ENCODE assay signal across 18 cellular contexts in the genomic region with DNA sequence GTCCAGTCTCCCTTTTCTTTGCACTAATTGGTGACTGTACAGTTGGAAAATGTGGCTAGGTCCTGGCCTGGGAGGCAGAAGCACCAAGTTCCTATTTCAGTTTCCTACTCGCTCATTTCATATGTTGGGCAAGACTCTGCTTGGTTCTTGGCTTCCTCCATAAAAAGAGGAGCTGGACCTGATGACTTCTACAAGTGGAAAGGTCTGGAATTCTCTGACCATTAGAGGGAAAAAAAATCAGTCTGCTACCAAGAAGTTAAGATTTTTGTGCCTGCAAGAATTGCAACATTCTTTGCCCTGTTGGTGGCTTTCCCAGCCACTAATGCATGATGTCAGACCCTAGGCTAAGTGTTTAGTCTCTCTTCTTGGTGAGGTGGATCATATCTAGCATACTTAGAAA.
DNase-seq lines count a peak whose midpoint lies in the region; ATAC-seq and TF ChIP-seq lines count a peak whose summit lies in the region.
"Had no signal": no experiment of that assay in that cellular context is flagged by ENCODE, and none has a peak within 500 bp of the region (broad histone marks: within the 10 kb centered on the region; RNA-seq: fewer than 3 reads in every experiment).

No MANE protein-coding gene starts in this region.

- DNase-seq in BJ (ENCODE audit: low read depth) = peak; percentile 72
- peak; percentile 15 for DNase-seq in M059J (ENCODE audit: low read depth)
- DNase-seq in amniotic epithelial cell (ENCODE audit: low read depth) = peak; percentile 20
- DNase-seq in renal cortical epithelial cell (ENCODE audit: low read depth) = peak; percentile 53
- no peak for DNase-seq in DMS79 (lab: John Stamatoyannopoulos, UW)
- DNase-seq in T-helper 2 cell = no peak
- no peak for DNase-seq in HCEC 1CT
- DNase-seq: activated naive CD8-positive, alpha-beta T cell treated with anti-CD3 and anti-CD28 coated beads for 36 hours; brain microvascular endothelial cell; COR-L47; cortex of kidney; foreskin melanocyte; NCI-H187 treated with DMSO at 0.1 percent for 48 hours; NCI-H345; retina; transverse colon; WERI-Rb-1 had no signal

- TF ChIP-seq CTCF in BJ (IDR thresholded peaks at IDR 0.05; ENCODE audit: insufficient read depth, low read depth, low read length) = no peak

- no peak overlapping the region for H3K4me3 ChIP-seq in BJ (ENCODE audit: low read depth, low read length)
- H3K4me3 ChIP-seq: transverse colon had no signal

- no peaks in the 10 kb centered on the region for H3K36me3 ChIP-seq in BJ (ENCODE audit: control insufficient read depth, insufficient read depth, low read length)
- H3K36me3 ChIP-seq: brain microvascular endothelial cell, transverse colon, WERI-Rb-1 had no signal

- POLR2A ChIA-PET in BJ (lab: Charles Lee) = interaction anchor here (0.6 kb wide), 3 partner anchors 23 to 603 kb away, joined by 3 to 5 read pairs (median 5); no protein-coding TSS in a partner anchor

- CTCF ChIA-PET in BJ (lab: Yijun Ruan, JAX) = interaction anchor here (1.2 kb wide), 1 partner anchor 12 kb away, joined by 4 read pairs; no protein-coding TSS in a partner anchor

- ATAC-seq in HG03432 (IDR thresholded peaks at IDR 0.05; ENCODE audit: unreplicated experiment) = no peak

- no peaks in the 10 kb centered on the region for H3K27me3 ChIP-seq in BJ (ENCODE audit: control insufficient read depth, insufficient read depth, low read length)
- H3K27me3 ChIP-seq: brain microvascular endothelial cell, transverse colon had no signal

Comparison
In these comparisons a context has a peak if more than half of its experiments do, and no peak if none do; other contexts are left out.
1. DNase-seq: peak in BJ (single experiment), M059J (single experiment), amniotic epithelial cell (single experiment) and renal cortical epithelial cell (single experiment); none in DMS79 (single experiment), T-helper 2 cell (0 of 5) and HCEC 1CT (single experiment).